Comparison of ENCODE assay signal across 9 cellular contexts in genomic region chr9:128027166-128027539, GRCh38. TPM values are rescaled to one million over a fixed set of nuclear protein-coding genes. Genes with fewer than 3 reads are reported as not detected.
DNase-seq lines count a peak whose midpoint lies in the region; ATAC-seq, FAIRE-seq and TF ChIP-seq lines count a peak whose summit lies in the region.
"Had no signal": no experiment of that assay in that cellular context is flagged by ENCODE, and none has a peak within 500 bp of the region (broad histone marks: within the 10 kb centered on the region; RNA-seq: fewer than 3 reads in every experiment).

No MANE protein-coding gene starts in this region.

- H3K4me3 Mint-ChIP-seq in neural progenitor cell, result no peak overlapping the region

- no peak for FAIRE-seq in K562 (lab: Jason Lieb, UNC)

- WGBS in K562 (ENCODE audit: insufficient coverage, low coverage, missing lambda C conversion rate), result 76% methylated on average over 4 of the region's 4 CpGs
- 68 to 78% methylated on average over 4 of the region's 4 CpGs for WGBS in sigmoid colon, 2 donors

- no peaks in the 10 kb centered on the region for H3K9me1 ChIP-seq in K562 (ENCODE audit: control insufficient read depth, insufficient read depth, low read length)

- H3K27me3 ChIP-seq in DOHH2 (ENCODE audit: control insufficient read depth, low read length), result no peaks in the 10 kb centered on the region
- H3K27me3 ChIP-seq in K562 (ENCODE audit: control insufficient read depth in 2 of 2, insufficient read depth in 2 of 2, low read length in 2 of 2), result no peaks in the 10 kb centered on the region
- no peaks in the 10 kb centered on the region for H3K27me3 ChIP-seq in neural progenitor cell
- H3K27me3 ChIP-seq in sigmoid colon, result no peaks in the 10 kb centered on the region
- H3K27me3 ChIP-seq: dorsolateral prefrontal cortex had no signal

- H3K27ac ChIP-seq in DOHH2 (ENCODE audit: low read depth, low read length) (peak overlapping the region; percentile 82), SK-N-MC (peak overlapping the region; percentile 78), K562 (ENCODE audit: extremely low read depth, low read depth, low read length) (peak overlapping the region; percentile 21; the same call in 1 of the 3 replicates), neural progenitor cell (no peak overlapping the region), sigmoid colon (no peak overlapping the region)
- H3K27ac ChIP-seq: dorsolateral prefrontal cortex had no signal

- H3K4me2 ChIP-seq in DOHH2 (ENCODE audit: low read length), result peak overlapping the region; percentile 73
- H3K4me2 ChIP-seq in K562 (ENCODE audit: insufficient read depth, low read length), result no peak overlapping the region
- no peak overlapping the region for H3K4me2 ChIP-seq in neural progenitor cell

- BruUV-seq in K562 (replicated peaks; lab: Mats Ljungman, UMichigan), result no TSS peak

- H3K36me3 Mint-ChIP-seq in neural progenitor cell, result no peaks in the 10 kb centered on the region

- H3K9me3 ChIP-seq in DOHH2 (ENCODE audit: control insufficient read depth, insufficient read depth, low read length) (no peaks in the 10 kb centered on the region), SK-N-MC (ENCODE audit: low read depth, low read length) (no peaks in the 10 kb centered on the region), K562 (replicated peaks; ENCODE audit: control insufficient read depth, insufficient read depth, low read depth, low read length) (no peaks in the 10 kb centered on the region), neural progenitor cell (ENCODE audit: low read depth) (no peaks in the 10 kb centered on the region), sigmoid colon (no peaks in the 10 kb centered on the region)

- in situ Hi-C loops in K562 (cut with MboI), result no loop called here

- H3K4me3 ChIP-seq in DOHH2 (ENCODE audit: low read length) (peak overlapping the region; percentile 55), SK-N-MC (no peak overlapping the region), K562 (no peak overlapping the region), neural progenitor cell (no peak overlapping the region), sigmoid colon (no peak overlapping the region)
- H3K4me3 ChIP-seq: dorsolateral prefrontal cortex had no signal

- POLR2A ChIA-PET in K562 (lab: Yijun Ruan, JAX), result interaction anchor here (1.1 to 1.4 kb wide), 3 partner anchors 10 to 98 kb away, joined by 3 to 7 read pairs (median 3); no protein-coding TSS in a partner anchor

- TF ChIP-seq CTCF in DOHH2 (IDR thresholded peaks at IDR 0.05; ENCODE audit: low read depth, low read length, poor library complexity, severe bottlenecking), result no peak
- TF ChIP-seq CTCF in K562 (IDR thresholded peaks at IDR 0.05 in 2 of 3, conservative IDR thresholded peaks at IDR 0.05 in 1 of 3; ENCODE audit: insufficient read depth in 2 of 3, low read depth in 1 of 3, low read length in 3 of 3), result no peak
- no peak for TF ChIP-seq CTCF in neural progenitor cell (IDR thresholded peaks at IDR 0.05)
- TF ChIP-seq CTCF in sigmoid colon (IDR thresholded peaks at IDR 0.05), result no peak

- TF ChIP-seq EP300 in K562 (IDR thresholded peaks at IDR 0.05; ENCODE audit: low read length) (no peak), sigmoid colon (IDR thresholded peaks at IDR 0.05) (no peak)

- peaks cover 92% of the 10 kb centered on the region for H3K4me1 ChIP-seq in DOHH2 (ENCODE audit: control insufficient read depth, low read length)
- peaks cover 11 to 13% of the 10 kb centered on the region in 2 experiments for H3K4me1 ChIP-seq in K562 (replicated peaks in 1 of 2; ENCODE audit: control insufficient read depth in 2 of 2, insufficient read depth in 2 of 2, low read length in 2 of 2)
- H3K4me1 ChIP-seq in neural progenitor cell, result no peaks in the 10 kb centered on the region
- H3K4me1 ChIP-seq in sigmoid colon, result no peaks in the 10 kb centered on the region

- H3K9ac ChIP-seq in SK-N-MC (ENCODE audit: insufficient read length), result peak overlapping the region; percentile 51
- peak overlapping the region in 1 of 2 experiments; percentile 78; a peak in 1 of 4 replicates for H3K9ac ChIP-seq in K562 (ENCODE audit: insufficient read depth in 1 of 2, low read depth in 2 of 2, low read length in 2 of 2)
- H3K9ac ChIP-seq in neural progenitor cell, result no peak overlapping the region

- H3K27me3 Mint-ChIP-seq in neural progenitor cell (ENCODE audit: insufficient read depth, low read depth), result peaks cover 5% of the 10 kb centered on the region

- H3K36me3 ChIP-seq in DOHH2 (ENCODE audit: control insufficient read depth, low read length) (no peaks in the 10 kb centered on the region), SK-N-MC (ENCODE audit: insufficient read depth, low read length) (no peaks in the 10 kb centered on the region), K562 (ENCODE audit: control insufficient read depth, insufficient read depth, low read length) (no peaks in the 10 kb centered on the region), neural progenitor cell (no peaks in the 10 kb centered on the region), sigmoid colon (no peaks in the 10 kb centered on the region)

- no peak for TF ChIP-seq RAD21 in K562 (CRISPR knock-in tag; conservative IDR thresholded peaks at IDR 0.05 in 1 of 2, IDR thresholded peaks at IDR 0.05 in 1 of 2)

- H4K20me1 ChIP-seq in DOHH2 (ENCODE audit: control insufficient read depth, insufficient read depth, low read depth, low read length) (no peaks in the 10 kb centered on the region), K562 (replicated peaks; ENCODE audit: control insufficient read depth, insufficient read depth, low read length) (no peaks in the 10 kb centered on the region), neural progenitor cell (ENCODE audit: low read depth) (no peaks in the 10 kb centered on the region)

- H3K4me1 Mint-ChIP-seq in neural progenitor cell, result peaks cover 6% of the 10 kb centered on the region

- H3F3A ChIP-seq in DOHH2 (ENCODE audit: control insufficient read depth, insufficient read depth), result peaks cover 34% of the 10 kb centered on the region
- no peaks in the 10 kb centered on the region for H3F3A ChIP-seq in neural progenitor cell (ENCODE audit: low read depth)

- intact Hi-C loops in K562 (cut with micrococcal nuclease), result no loop called here
- intact Hi-C loops in sigmoid colon (cut with DNase I), result no loop called here

- no peaks in the 10 kb centered on the region for H3K9me2 ChIP-seq in DOHH2 (replicated peaks; ENCODE audit: control insufficient read depth, low read length)

- ATAC-seq in K562, result no peak
- no peak for ATAC-seq in HG03571 (IDR thresholded peaks at IDR 0.05; ENCODE audit: unreplicated experiment)
- ATAC-seq in HG02642 (IDR thresholded peaks at IDR 0.05; ENCODE audit: poor library complexity, unreplicated experiment), result no peak

- CTCF ChIA-PET in K562 (lab: Yijun Ruan, JAX; ENCODE audit: low intra/inter-chr PET ratio), result no interaction called here

- H3K27ac Mint-ChIP-seq in neural progenitor cell, result peak overlapping the region; percentile 15

- H3K79me2 ChIP-seq in DOHH2 (ENCODE audit: control insufficient read depth, low read length) (no peaks in the 10 kb centered on the region), K562 (ENCODE audit: control insufficient read depth, insufficient read depth, low read length) (no peaks in the 10 kb centered on the region), neural progenitor cell (ENCODE audit: low read depth) (no peaks in the 10 kb centered on the region)

- peak; percentile 60 for DNase-seq in SK-N-MC (ENCODE audit: low read depth, low spot score)
- DNase-seq in K562 (ENCODE audit: extremely low read depth in 1 of 4, low spot score in 3 of 4), result no peak
- DNase-seq in neural progenitor cell (ENCODE audit: low spot score), result no peak
- no peak for DNase-seq in ureter (ENCODE audit: low spot score)
- no peak for DNase-seq in sigmoid colon
- DNase-seq: dorsolateral prefrontal cortex had no signal

- H2AFZ ChIP-seq in K562 (ENCODE audit: low read depth, low read length) (peak overlapping the region; percentile 59; the same call in 1 of the 2 replicates), neural progenitor cell (replicated peaks) (no peak overlapping the region)

- H3K9me3 Mint-ChIP-seq in neural progenitor cell, result no peaks in the 10 kb centered on the region

- TF ChIP-seq POLR2A in K562 (conservative IDR thresholded peaks at IDR 0.05) (no peak), sigmoid colon (IDR thresholded peaks at IDR 0.05) (no peak)

RNA-seq across cellular contexts. Expression of gene NAIF1, which starts 40.0 kb away (rescaled TPM):
- 14.2 and 31.0 TPM in 2 replicates for total RNA-seq in K562 (2011; cell fraction: chromatin; rRNA removed; ENCODE audit: low replicate concordance)
- total RNA-seq in K562 (2011; cell fraction: nucleolus; rRNA removed), result 27.1 and 29.7 TPM in 2 replicates
- 19.1 and 19.8 TPM in 2 replicates for total RNA-seq in K562 (2011; cell fraction: nucleoplasm; rRNA removed)
- 21.3 and 27.6 TPM in 2 replicates for total RNA-seq in K562 (2014; rRNA removed)
- total RNA-seq in K562 (2014; rRNA removed; fragmentation: Illumina TruSeq; extraction: Trizol), result 15.8 and 16.2 TPM in 2 replicates
- 15.9 and 17.4 TPM in 2 replicates for total RNA-seq in K562 (2015; rRNA removed; fragmentation: Illumina TruSeq; extraction: Trizol)
- total RNA-seq in K562 (2021), result 23.1 and 26.6 TPM in 2 replicates
- polyA plus RNA-seq in K562 (2011; rRNA removed), result 17.2 and 21.5 TPM in 2 replicates
- polyA plus RNA-seq in K562 (2011; cell fraction: cytosol; rRNA removed), result 24.4 and 26.5 TPM in 2 replicates
- 17.1 and 20.0 TPM in 2 replicates for polyA plus RNA-seq in K562 (2011; cell fraction: nucleus; rRNA removed)
- 16.5 and 19.9 TPM in 2 replicates for polyA plus RNA-seq in K562 (2012)
- polyA plus RNA-seq in K562 (2014; fragmentation: Illumina TruSeq; extraction: Trizol), result 16.3 and 16.9 TPM in 2 replicates
- polyA plus RNA-seq in K562 (2014; fragmentation: Nextera tagmentation; extraction: Ambion mirVana), result 1 to 10 TPM; 4.8 to 5.3 TPM
- polyA plus RNA-seq in K562 (2014; rRNA removed), result 17.7 and 17.8 TPM in 2 replicates
- 14.9 and 19.6 TPM in 2 replicates for polyA minus RNA-seq in K562 (2011; rRNA and poly(A)+ RNA removed)
- polyA minus RNA-seq in K562 (2011; cell fraction: cytosol; rRNA and poly(A)+ RNA removed), result 14.2 and 26.5 TPM in 2 replicates
- 6.3 and 7.7 TPM in 2 replicates for polyA minus RNA-seq in K562 (2011; cell fraction: nucleus; rRNA and poly(A)+ RNA removed)
- 8.4 and 9.5 TPM in 2 replicates for total RNA-seq in neural progenitor cell (ENCODE audit: low replicate concordance)
- 6.9 TPM for total RNA-seq in ureter
- total RNA-seq in sigmoid colon, result 10 to 100 TPM in 1 of 4 donors, 1 to 10 TPM in 3; 5.5 to 10.7 (median 6.3) TPM
- 10 to 100 TPM in 1 of 3 donors, 1 to 10 TPM in 2; 8.4 to 11.0 (median 8.6) TPM for polyA plus RNA-seq in sigmoid colon

RNA-seq across cellular contexts. Expression of gene SLC25A25, which starts 40.9 kb away (rescaled TPM):
- total RNA-seq in K562 (2011; cell fraction: chromatin; rRNA removed; ENCODE audit: low replicate concordance), result 56.5 and 74.4 TPM in 2 replicates
- 41.5 and 42.5 TPM in 2 replicates for total RNA-seq in K562 (2011; cell fraction: nucleolus; rRNA removed)
- total RNA-seq in K562 (2011; cell fraction: nucleoplasm; rRNA removed), result 26.8 and 33.4 TPM in 2 replicates
- total RNA-seq in K562 (2014; rRNA removed) (35.9 and 39.5 TPM in 2 replicates), K562 (2014; rRNA removed; fragmentation: Illumina TruSeq; extraction: Trizol) (19.0 and 19.3 TPM in 2 replicates), K562 (2015; rRNA removed; fragmentation: Illumina TruSeq; extraction: Trizol) (23.2 and 25.1 TPM in 2 replicates), K562 (2021) (30.1 and 30.7 TPM in 2 replicates), neural progenitor cell (ENCODE audit: low replicate concordance) (8.5 and 15.7 TPM in 2 replicates), ureter (21.7 TPM), sigmoid colon (10 to 100 TPM; 10.2 to 77.2 (median 12.9) TPM)
- polyA plus RNA-seq in K562 (2011; rRNA removed) (21.7 and 26.7 TPM in 2 replicates), K562 (2014; fragmentation: Illumina TruSeq; extraction: Trizol) (18.7 and 25.2 TPM in 2 replicates), K562 (2014; fragmentation: Nextera tagmentation; extraction: Ambion mirVana) (under 1 TPM; 0.07 to 0.10 TPM), K562 (2014; rRNA removed) (27.2 and 31.0 TPM in 2 replicates), sigmoid colon (10 to 100 TPM; 16.6 to 19.4 (median 16.8) TPM)
- 20.4 and 25.8 TPM in 2 replicates for polyA plus RNA-seq in K562 (2011; cell fraction: cytosol; rRNA removed)
- 29.9 and 44.4 TPM in 2 replicates for polyA plus RNA-seq in K562 (2011; cell fraction: nucleus; rRNA removed)
- 20.5 and 23.5 TPM in 2 replicates for polyA plus RNA-seq in K562 (2012)
- polyA minus RNA-seq in K562 (2011; rRNA and poly(A)+ RNA removed), result 21.0 and 28.2 TPM in 2 replicates
- 14.7 and 16.8 TPM in 2 replicates for polyA minus RNA-seq in K562 (2011; cell fraction: cytosol; rRNA and poly(A)+ RNA removed)
- polyA minus RNA-seq in K562 (2011; cell fraction: nucleus; rRNA and poly(A)+ RNA removed), result 14.8 and 20.9 TPM in 2 replicates

RNA-seq across cellular contexts. Expression of gene EEIG1, which starts 46.4 kb away (rescaled TPM):
- 18.1 and 34.4 TPM in 2 replicates for total RNA-seq in K562 (2011; cell fraction: chromatin; rRNA removed; ENCODE audit: low replicate concordance)
- 13.4 and 13.5 TPM in 2 replicates for total RNA-seq in K562 (2011; cell fraction: nucleolus; rRNA removed)
- 17.2 and 24.7 TPM in 2 replicates for total RNA-seq in K562 (2011; cell fraction: nucleoplasm; rRNA removed)
- total RNA-seq in K562 (2014; rRNA removed) (2.1 and 4.5 TPM in 2 replicates), K562 (2014; rRNA removed; fragmentation: Illumina TruSeq; extraction: Trizol) (1.6 and 2.3 TPM in 2 replicates), K562 (2015; rRNA removed; fragmentation: Illumina TruSeq; extraction: Trizol) (2.8 and 4.1 TPM in 2 replicates), K562 (2021) (11.2 and 16.7 TPM in 2 replicates), neural progenitor cell (ENCODE audit: low replicate concordance) (8.8 and 30.8 TPM in 2 replicates), ureter (99.6 TPM), sigmoid colon (10 to 100 TPM; 10.9 to 32.7 (median 19.2) TPM)
- polyA plus RNA-seq in K562 (2011; rRNA removed) (4.4 and 7.7 TPM in 2 replicates), K562 (2014; fragmentation: Illumina TruSeq; extraction: Trizol) (5.6 and 9.1 TPM in 2 replicates), K562 (2014; fragmentation: Nextera tagmentation; extraction: Ambion mirVana) (under 1 TPM; 0.17 to 0.25 TPM), K562 (2014; rRNA removed) (3.6 and 6.6 TPM in 2 replicates), sigmoid colon (10 to 100 TPM; 69.1 to 92.0 (median 77.0) TPM)
- polyA plus RNA-seq in K562 (2011; cell fraction: cytosol; rRNA removed), result 8.2 and 9.0 TPM in 2 replicates
- 16.1 and 16.7 TPM in 2 replicates for polyA plus RNA-seq in K562 (2011; cell fraction: nucleus; rRNA removed)
- polyA plus RNA-seq in K562 (2012), result 13.8 and 19.2 TPM in 2 replicates
- polyA minus RNA-seq in K562 (2011; rRNA and poly(A)+ RNA removed), result 2.1 and 2.7 TPM in 2 replicates
- polyA minus RNA-seq in K562 (2011; cell fraction: cytosol; rRNA and poly(A)+ RNA removed), result 3.5 and 5.9 TPM in 2 replicates
- 4.8 and 8.4 TPM in 2 replicates for polyA minus RNA-seq in K562 (2011; cell fraction: nucleus; rRNA and poly(A)+ RNA removed)

Comparison
In these comparisons a context has a peak if more than half of its experiments do, and no peak if none do; other contexts are left out.
1. H3K27ac ChIP-seq: peak in DOHH2 (single experiment), SK-N-MC (single experiment) and K562 (single experiment); none in neural progenitor cell (single experiment) and sigmoid colon (0 of 4).